8 cellular contexts compared by ENCODE assay signal in genomic region chr10:102352066-102352715, GRCh38. TPM values are rescaled to one million over a fixed set of nuclear protein-coding genes. Genes with fewer than 3 reads are reported as not detected.
DNase-seq lines count a peak whose midpoint lies in the region; ATAC-seq, FAIRE-seq and TF ChIP-seq lines count a peak whose summit lies in the region.

No MANE protein-coding gene starts in this region.

- intact Hi-C loops in Right ventricle myocardium inferior (cut with DNase I) (loop anchor here (2.0 kb wide), 1 partner anchor 123 kb away; no protein-coding TSS in a partner anchor), HepG2 (cut with micrococcal nuclease; ENCODE audit: unreplicated experiment) (loop anchor here (1.0 kb wide), 2 partner anchors 123 to 183 kb away; no protein-coding TSS in a partner anchor)

- WGBS in HepG2 (ENCODE audit: low lambda C conversion rate): 97% methylated on average over 6 of the region's 7 CpGs

- peaks cover 28% of the 10 kb centered on the region for H3K36me3 ChIP-seq in cardiac muscle cell
- peaks cover 33 to 77% of the 10 kb centered on the region in 2 experiments for H3K36me3 ChIP-seq in HepG2 (replicated peaks in 1 of 2; ENCODE audit: control insufficient read depth in 1 of 2, insufficient read depth in 2 of 2, low read length in 2 of 2)

- peaks cover 2% of the 10 kb centered on the region for H3K4me1 ChIP-seq in cardiac muscle cell (ENCODE audit: low read depth)
- no peaks in the 10 kb centered on the region for H3K4me1 ChIP-seq in HepG2 (ENCODE audit: insufficient read depth, low read length)

- no peak overlapping the region for H3K9ac ChIP-seq in HepG2 (ENCODE audit: insufficient read depth, low read depth, low read length)

- TF ChIP-seq CTCF in cardiac muscle cell (IDR thresholded peaks at IDR 0.05; ENCODE audit: low read depth, low read length) (peak; percentile 96), HepG2 (CRISPR knock-in tag; IDR thresholded peaks at IDR 0.05) (peak; percentile 84)

- H3K9me3 ChIP-seq in cardiac muscle cell (ENCODE audit: low read depth) (no peaks in the 10 kb centered on the region), HepG2 (ENCODE audit: low read length) (no peaks in the 10 kb centered on the region)

- in situ Hi-C loops in HepG2 (cut with HindIII; ENCODE audit: extremely low pct_ligation_motif_present, low pct_unique_long_range_greater_than_20kb): loop anchor here (5.0 kb wide), 1 partner anchor 125 kb away; the partner anchor contains the start of gene ELOVL3

- H3K4me3 ChIP-seq in cardiac muscle cell: no peak overlapping the region
- no peak overlapping the region for H3K4me3 ChIP-seq in HepG2 (replicated peaks in 1 of 3; ENCODE audit: insufficient read depth in 1 of 3, low read depth in 2 of 3, low read length in 3 of 3)

- no peaks in the 10 kb centered on the region for H3K79me2 ChIP-seq in HepG2 (ENCODE audit: insufficient read depth, low read length)

- TF ChIP-seq RAD21 in HepG2 (CRISPR knock-in tag; IDR thresholded peaks at IDR 0.05): peak; percentile 61

- peak; percentile 74 for FAIRE-seq in HepG2 (lab: Jason Lieb, UNC)

- H3K27ac ChIP-seq in cardiac muscle cell (no peak overlapping the region), HepG2 (ENCODE audit: extremely low read length, insufficient read depth, low read length) (no peak overlapping the region)

- H4K20me1 ChIP-seq in HepG2 (ENCODE audit: insufficient read depth, low read length): 0 out of 2 replicates have a peak, but pooled peaks cover 9% of the 10 kb centered on the region

- DNase-seq in cardiac muscle cell (ENCODE audit: low read depth in 1 of 2, low spot score in 1 of 2) (peak; percentile 73 to 74), Right ventricle myocardium inferior (ENCODE audit: missing footprints) (no peak), NCI-H2196 treated with DMSO at 0.1 percent for 48 hours (lab: John Stamatoyannopoulos, UW; ENCODE audit: unreplicated experiment) (peak; percentile 31), cerebellar cortex (ENCODE audit: low spot score) (peak; percentile 73), HepG2 (ENCODE audit: low spot score) (peak; percentile 51)
- peak; percentile 55 for DNase-seq in activated CD4-positive, alpha-beta T cell treated with anti-CD3 and anti-CD28 coated beads for 1 hour
- peak; percentile 50 to 69 (median 59) for DNase-seq in stimulated activated CD4-positive, alpha-beta T cell treated with anti-CD3 and anti-CD28 coated beads, TNF-alpha, amount 100 ng/mL, for 24 hours (ENCODE audit: low read depth in 3 of 3)

- no peak for ATAC-seq in Right ventricle myocardium inferior
- ATAC-seq in HepG2: peak; percentile 80
- ATAC-seq in GM21381 (IDR thresholded peaks at IDR 0.05; ENCODE audit: unreplicated experiment): no peak

- no peak overlapping the region for H3K4me2 ChIP-seq in HepG2 (ENCODE audit: low read depth, low read length)

- no peak overlapping the region for H2AFZ ChIP-seq in HepG2 (ENCODE audit: low read length)

- no TSS peak for BruUV-seq in HepG2 (replicated peaks; lab: Mats Ljungman, UMichigan)

- CTCF ChIA-PET in HepG2 (lab: Yijun Ruan, JAX; ENCODE audit: low intra/inter-chr PET ratio, low total read pairs): interaction anchor here (1.0 to 2.8 kb wide), 3 partner anchors 120 to 183 kb away, joined by 4 to 34 read pairs (median 10); no protein-coding TSS in a partner anchor

- no peak for TF ChIP-seq POLR2A in HepG2 (IDR thresholded peaks at IDR 0.05; ENCODE audit: insufficient read depth in 1 of 2, low read depth in 2 of 2, low read length in 2 of 2)

- H3K27me3 ChIP-seq in cardiac muscle cell (no peaks in the 10 kb centered on the region), HepG2 (ENCODE audit: control insufficient read depth in 1 of 2, insufficient read depth in 2 of 2, low read length in 2 of 2) (no peaks in the 10 kb centered on the region)

- POLR2A ChIA-PET in HepG2 (lab: Yijun Ruan, JAX): interaction anchor here (1.0 to 1.3 kb wide), 2 partner anchors 121 to 123 kb away, joined by 3 to 6 read pairs; no protein-coding TSS in a partner anchor

- no peak for TF ChIP-seq EP300 in HepG2 (IDR thresholded peaks at IDR 0.05; ENCODE audit: low read depth in 2 of 2, low read length in 2 of 2)
- TF ChIP-seq EP300 in HepG2 (CRISPR knock-in tag; IDR thresholded peaks at IDR 0.05; ENCODE audit: borderline replicate concordance): no peak

TF ChIP-seq in HepG2, 621 proteins besides CTCF, POLR2A, EP300 and RAD21 (continues in another document):
- TF ChIP-seq KDM4B (CRISPR knock-in tag; IDR thresholded peaks at IDR 0.05): no peak
- no peak for TF ChIP-seq ZNF605 (CRISPR knock-in tag; IDR thresholded peaks at IDR 0.05)
- peak; percentile 84 for TF ChIP-seq SMC3 (IDR thresholded peaks at IDR 0.05; ENCODE audit: low read length)
- TF ChIP-seq PATZ1 (CRISPR knock-in tag; IDR thresholded peaks at IDR 0.05): 0 out of 2 replicates have a peak, but pooled peaks have one; percentile 13
- TF ChIP-seq ZNF878 (CRISPR knock-in tag; IDR thresholded peaks at IDR 0.05): no peak
- 0 out of 2 replicates have a peak, but pooled peaks have one; percentile 40 for TF ChIP-seq IKZF5 (CRISPR knock-in tag; IDR thresholded peaks at IDR 0.05)
- TF ChIP-seq, protein P1, sequence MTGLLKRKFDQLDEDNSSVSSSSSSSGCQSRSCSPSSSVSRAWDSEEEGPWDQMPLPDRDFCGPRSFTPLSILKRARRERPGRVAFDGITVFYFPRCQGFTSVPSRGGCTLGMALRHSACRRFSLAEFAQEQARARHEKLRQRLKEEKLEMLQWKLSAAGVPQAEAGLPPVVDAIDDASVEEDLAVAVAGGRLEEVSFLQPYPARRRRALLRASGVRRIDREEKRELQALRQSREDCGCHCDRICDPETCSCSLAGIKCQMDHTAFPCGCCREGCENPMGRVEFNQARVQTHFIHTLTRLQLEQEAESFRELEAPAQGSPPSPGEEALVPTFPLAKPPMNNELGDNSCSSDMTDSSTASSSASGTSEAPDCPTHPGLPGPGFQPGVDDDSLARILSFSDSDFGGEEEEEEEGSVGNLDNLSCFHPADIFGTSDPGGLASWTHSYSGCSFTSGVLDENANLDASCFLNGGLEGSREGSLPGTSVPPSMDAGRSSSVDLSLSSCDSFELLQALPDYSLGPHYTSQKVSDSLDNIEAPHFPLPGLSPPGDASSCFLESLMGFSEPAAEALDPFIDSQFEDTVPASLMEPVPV (CRISPR knock-in tag; IDR thresholded peaks at IDR 0.05): no peak

RNA-seq across cellular contexts. Expression of gene NFKB2, which starts 43.3 kb away (rescaled TPM):
- total RNA-seq in cardiac muscle cell (21.5 and 29.8 TPM in 2 replicates), Right ventricle myocardium inferior (15.1 TPM), HepG2 (2016; rRNA removed; fragmentation: Illumina TruSeq; extraction: Trizol) (7.7 and 8.2 TPM in 2 replicates)
- polyA plus RNA-seq in cardiac muscle cell (10.6 and 10.8 TPM in 2 replicates), HepG2 (2011; rRNA removed) (12.5 and 15.5 TPM in 2 replicates)
- total RNA-seq in HepG2 (2016; cell fraction: cytosol; rRNA removed; fragmentation: Illumina TruSeq; extraction: Trizol; ENCODE audit: low read depth): 2.2 and 3.1 TPM in 2 replicates
- total RNA-seq in HepG2 (2016; cell fraction: insoluble cytoplasmic fraction; rRNA removed; fragmentation: Illumina TruSeq; extraction: Trizol): 6.6 and 8.7 TPM in 2 replicates
- total RNA-seq in HepG2 (2016; cell fraction: membrane; rRNA removed; fragmentation: Illumina TruSeq; extraction: Trizol): 4.0 and 5.5 TPM in 2 replicates
- 7.7 and 7.8 TPM in 2 replicates for total RNA-seq in HepG2 (2016; cell fraction: nucleus; rRNA removed; fragmentation: Illumina TruSeq; extraction: Trizol)
- 8.4 and 11.7 TPM in 2 replicates for polyA plus RNA-seq in HepG2 (2011; cell fraction: cytosol; rRNA removed)
- 56.1 and 62.0 TPM in 2 replicates for polyA plus RNA-seq in HepG2 (2011; cell fraction: nucleus; rRNA removed)
- 8.9 and 9.6 TPM in 2 replicates for polyA plus RNA-seq in HepG2 (2012)
- polyA plus RNA-seq in HepG2 (2016; cell fraction: cytosol; fragmentation: Illumina TruSeq; extraction: Trizol; ENCODE audit: low read depth): 1.4 and 1.6 TPM in 2 replicates
- polyA plus RNA-seq in HepG2 (2016; cell fraction: insoluble cytoplasmic fraction; fragmentation: Illumina TruSeq; extraction: Trizol; ENCODE audit: low read depth): 6.6 and 9.1 TPM in 2 replicates
- polyA plus RNA-seq in HepG2 (2016; cell fraction: membrane; fragmentation: Illumina TruSeq; extraction: Trizol; ENCODE audit: low read depth): 2.4 and 2.8 TPM in 2 replicates
- 20.9 and 25.8 TPM in 2 replicates for polyA plus RNA-seq in HepG2 (2016; cell fraction: nucleus; fragmentation: Illumina TruSeq; extraction: Trizol; ENCODE audit: insufficient read depth, low read depth)
- 14.9 and 16.9 TPM in 2 replicates for polyA minus RNA-seq in HepG2 (2011; rRNA and poly(A)+ RNA removed; ENCODE audit: low replicate concordance)
- polyA minus RNA-seq in HepG2 (2011; cell fraction: cytosol; rRNA and poly(A)+ RNA removed): 10.5 and 12.6 TPM in 2 replicates
- 9.5 and 12.2 TPM in 2 replicates for polyA minus RNA-seq in HepG2 (2011; cell fraction: nucleus; rRNA and poly(A)+ RNA removed)
